In genomic region chr5:149838881-149839739, GRCh38 we compare ENCODE assay signal across 17 cellular contexts.
DNase-seq lines count a peak whose midpoint lies in the region; ATAC-seq, FAIRE-seq and TF ChIP-seq lines count a peak whose summit lies in the region.
"Had no signal": no experiment of that assay in that cellular context is flagged by ENCODE, and none has a peak within 500 bp of the region (broad histone marks: within the 10 kb centered on the region; RNA-seq: fewer than 3 reads in every experiment).

No MANE protein-coding gene starts in this region.

- no peaks in the 10 kb centered on the region for H3K36me3 Mint-ChIP-seq in nephron (ENCODE audit: low read depth)

- no peak overlapping the region for H3K27ac ChIP-seq in endothelial cell of umbilical vein (ENCODE audit: insufficient read depth, low read depth, low read length)
- H3K27ac ChIP-seq in WERI-Rb-1 = no peak overlapping the region
- H3K27ac ChIP-seq in small intestine (ENCODE audit: low read depth in 1 of 2, low read length in 1 of 2) = no peak overlapping the region
- H3K27ac ChIP-seq: uterus had no signal

- H3K4me1 ChIP-seq in endothelial cell of umbilical vein (ENCODE audit: control insufficient read depth, extremely low read depth, insufficient read depth, low read length) (peaks cover 10% of the 10 kb centered on the region), small intestine (ENCODE audit: control insufficient read depth in 2 of 2, insufficient read depth in 1 of 2, low read depth in 1 of 2, low read length in 1 of 2) (no peaks in the 10 kb centered on the region)
- H3K4me1 ChIP-seq: uterus had no signal

- peak overlapping the region in 2 of 3 experiments; percentile 84 to 91 for H3K27ac Mint-ChIP-seq in nephron
- H3K27ac Mint-ChIP-seq: memory B cell had no signal

- H3K9ac ChIP-seq in endothelial cell of umbilical vein (replicated peaks; ENCODE audit: extremely low read depth, insufficient read depth, low read length) = no peak overlapping the region

- H3K4me1 Mint-ChIP-seq in nephron = peaks cover 15% of the 10 kb centered on the region
- H3K4me1 Mint-ChIP-seq: CD4-positive, CD25-positive, alpha-beta regulatory T cell; memory B cell had no signal

- H3K79me2 ChIP-seq in endothelial cell of umbilical vein (ENCODE audit: control insufficient read depth, insufficient read depth, low read length) = no peaks in the 10 kb centered on the region

- no peaks in the 10 kb centered on the region for H3K9me3 Mint-ChIP-seq in nephron
- H3K9me3 Mint-ChIP-seq: CD4-positive, CD25-positive, alpha-beta regulatory T cell; memory B cell had no signal

- H3K9me3 ChIP-seq in endothelial cell of umbilical vein (replicated peaks; ENCODE audit: control insufficient read depth, insufficient read depth, low read length) (no peaks in the 10 kb centered on the region), WERI-Rb-1 (ENCODE audit: severe bottlenecking) (no peaks in the 10 kb centered on the region), small intestine (ENCODE audit: control insufficient read depth, low read depth) (no peaks in the 10 kb centered on the region)
- H3K9me3 ChIP-seq: uterus had no signal

- H2AFZ ChIP-seq in endothelial cell of umbilical vein (ENCODE audit: low read depth, low read length) = no peak overlapping the region

- H3K4me3 Mint-ChIP-seq in nephron = no peak overlapping the region
- H3K4me3 Mint-ChIP-seq: CD4-positive, CD25-positive, alpha-beta regulatory T cell; memory B cell had no signal

- H3K36me3 ChIP-seq in endothelial cell of umbilical vein (ENCODE audit: control insufficient read depth in 2 of 2, extremely low read depth in 1 of 2, insufficient read depth in 2 of 2, low read length in 2 of 2) (no peaks in the 10 kb centered on the region), WERI-Rb-1 (no peaks in the 10 kb centered on the region), small intestine (ENCODE audit: control insufficient read depth in 2 of 2, insufficient read depth in 2 of 2, low read length in 2 of 2) (peaks cover 8 to 18% of the 10 kb centered on the region in 2 donors)
- H3K36me3 ChIP-seq: uterus had no signal

- POLR2A ChIA-PET in endothelial cell of umbilical vein (lab: Charles Lee) = no interaction called here

- no peak for TF ChIP-seq CTCF in endothelial cell of umbilical vein (IDR thresholded peaks at IDR 0.05; ENCODE audit: extremely low read depth in 1 of 2, insufficient read depth in 1 of 2, low read depth in 1 of 2, low read length in 2 of 2)
- no peak for TF ChIP-seq CTCF in nephron (IDR thresholded peaks at IDR 0.05; ENCODE audit: unreplicated experiment in 3 of 3)
- no peak for TF ChIP-seq CTCF in WERI-Rb-1 (IDR thresholded peaks at IDR 0.05; ENCODE audit: low read depth, low read length)

- peak; percentile 63 for FAIRE-seq in endothelial cell of umbilical vein (lab: Jason Lieb, UNC)
- FAIRE-seq in small intestine (lab: Jason Lieb, UNC) = no peak
- FAIRE-seq: frontal cortex, GM19239 had no signal

- 83 to 93% (median 86%) methylated on average over 6 of the region's 6 CpGs for WGBS in small intestine, 3 donors

- H3K9me1 ChIP-seq in endothelial cell of umbilical vein (replicated peaks; ENCODE audit: control insufficient read depth, extremely low read depth, insufficient read depth, low read length) = no peaks in the 10 kb centered on the region

- H3K27me3 Mint-ChIP-seq in nephron (ENCODE audit: low read depth) = no peaks in the 10 kb centered on the region
- H3K27me3 Mint-ChIP-seq: memory B cell had no signal

- DNase-seq in Daoy (ENCODE audit: low read depth) = peak; percentile 77
- peak; percentile 8 for DNase-seq in NCI-H69 (lab: John Stamatoyannopoulos, UW)
- no peak for DNase-seq in endothelial cell of umbilical vein (ENCODE audit: low read depth, low spot score)
- no peak for DNase-seq in WERI-Rb-1
- DNase-seq in small intestine = no peak
- DNase-seq in NCI-H1930 (lab: John Stamatoyannopoulos, UW) = no peak
- DNase-seq: activated CD4-positive, CD25-positive, alpha-beta regulatory T cell; activated T-cell treated with anti-CD3 and anti-CD28 coated beads, Interleukin-2, amount 50 U/mL, for 48 hours; CD4-positive, CD25-positive, alpha-beta regulatory T cell; NCI-H446 treated with DMSO at 0.1 percent for 48 hours; SHP77 treated with DMSO at 0.1 percent for 48 hours; uterus had no signal

- H3K4me2 ChIP-seq in endothelial cell of umbilical vein (ENCODE audit: insufficient read depth, low read length) = no peak overlapping the region

- intact Hi-C loops in endothelial cell of umbilical vein (cut with micrococcal nuclease) = loop anchor here (1.0 kb wide), 1 partner anchor 14 kb away; no protein-coding TSS in a partner anchor

- TF ChIP-seq POLR2A in endothelial cell of umbilical vein (IDR thresholded peaks at IDR 0.05; ENCODE audit: low read depth, low read length) = no peak

- CTCF ChIA-PET in endothelial cell of umbilical vein (lab: Charles Lee) = interaction anchor here (1.0 to 19.7 kb wide), 11 partner anchors 12 to 380 kb away, joined by 3 to 639 read pairs (median 8); partner anchors contain the start of gene SLC26A2

- no peaks in the 10 kb centered on the region for H3K27me3 ChIP-seq in endothelial cell of umbilical vein (ENCODE audit: control insufficient read depth in 2 of 2, insufficient read depth in 2 of 2, low read length in 2 of 2)
- no peaks in the 10 kb centered on the region for H3K27me3 ChIP-seq in WERI-Rb-1 (ENCODE audit: insufficient read depth, low read depth, severe bottlenecking)
- no peaks in the 10 kb centered on the region for H3K27me3 ChIP-seq in small intestine (ENCODE audit: control insufficient read depth in 2 of 2, insufficient read depth in 2 of 2, low read length in 2 of 2)
- H3K27me3 ChIP-seq: uterus had no signal

- H3K4me3 ChIP-seq in endothelial cell of umbilical vein (replicated peaks in 1 of 3; ENCODE audit: insufficient read depth in 1 of 3, low read depth in 1 of 3, low read length in 3 of 3) = no peak overlapping the region
- no peak overlapping the region for H3K4me3 ChIP-seq in WERI-Rb-1 (ENCODE audit: low read depth, low read length)
- H3K4me3 ChIP-seq in small intestine (ENCODE audit: low read depth in 1 of 2, low read length in 2 of 2) = no peak overlapping the region
- H3K4me3 ChIP-seq: uterus had no signal

- dilution Hi-C loops in endothelial cell of umbilical vein (cut with MboI; ENCODE audit: extremely low pct_ligation_motif_present, low sequenced_read_pairs) = no loop called here

- ATAC-seq in activated CD4-positive, CD25-positive, alpha-beta regulatory T cell treated with anti-CD3 and anti-CD28 coated beads, Interleukin-2, amount 50 U/mL, for 24 hours = no peak

- no TSS peak for BruUV-seq in endothelial cell of umbilical vein (replicated peaks; lab: Mats Ljungman, UMichigan)

- no peaks in the 10 kb centered on the region for H4K20me1 ChIP-seq in endothelial cell of umbilical vein (replicated peaks; ENCODE audit: control insufficient read depth, extremely low read depth, insufficient read depth, low read length)

TF ChIP-seq in endothelial cell of umbilical vein, 7 proteins besides CTCF, POLR2A, EP300 and RAD21:
- peak; percentile 57 for TF ChIP-seq FOS (IDR thresholded peaks at IDR 0.05; ENCODE audit: borderline replicate concordance, insufficient read depth, low read length)
- no peak for TF ChIP-seq GATA2 (IDR thresholded peaks at IDR 0.05; ENCODE audit: insufficient read depth, insufficient read length, low read depth, low read length)
- TF ChIP-seq, protein P1, sequence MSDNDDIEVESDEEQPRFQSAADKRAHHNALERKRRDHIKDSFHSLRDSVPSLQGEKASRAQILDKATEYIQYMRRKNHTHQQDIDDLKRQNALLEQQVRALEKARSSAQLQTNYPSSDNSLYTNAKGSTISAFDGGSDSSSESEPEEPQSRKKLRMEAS (IDR thresholded peaks at IDR 0.05; ENCODE audit: insufficient read depth, insufficient read length) = no peak
- TF ChIP-seq EZH2 (IDR thresholded peaks at IDR 0.05; ENCODE audit: borderline replicate concordance, low read depth, low read length, severe bottlenecking) = no peak
TF ChIP-seq in endothelial cell of umbilical vein: peak in this region for 1.

Comparison
In these comparisons a context has a peak if more than half of its experiments do, and no peak if none do; other contexts are left out.
1. DNase-seq: peak in Daoy (single experiment) and NCI-H69 (single experiment); none in endothelial cell of umbilical vein (single experiment), WERI-Rb-1 (single experiment), small intestine (single experiment) and NCI-H1930 (0 of 2).